ENCODE assay signal across 8 cellular contexts in the genomic region with DNA sequence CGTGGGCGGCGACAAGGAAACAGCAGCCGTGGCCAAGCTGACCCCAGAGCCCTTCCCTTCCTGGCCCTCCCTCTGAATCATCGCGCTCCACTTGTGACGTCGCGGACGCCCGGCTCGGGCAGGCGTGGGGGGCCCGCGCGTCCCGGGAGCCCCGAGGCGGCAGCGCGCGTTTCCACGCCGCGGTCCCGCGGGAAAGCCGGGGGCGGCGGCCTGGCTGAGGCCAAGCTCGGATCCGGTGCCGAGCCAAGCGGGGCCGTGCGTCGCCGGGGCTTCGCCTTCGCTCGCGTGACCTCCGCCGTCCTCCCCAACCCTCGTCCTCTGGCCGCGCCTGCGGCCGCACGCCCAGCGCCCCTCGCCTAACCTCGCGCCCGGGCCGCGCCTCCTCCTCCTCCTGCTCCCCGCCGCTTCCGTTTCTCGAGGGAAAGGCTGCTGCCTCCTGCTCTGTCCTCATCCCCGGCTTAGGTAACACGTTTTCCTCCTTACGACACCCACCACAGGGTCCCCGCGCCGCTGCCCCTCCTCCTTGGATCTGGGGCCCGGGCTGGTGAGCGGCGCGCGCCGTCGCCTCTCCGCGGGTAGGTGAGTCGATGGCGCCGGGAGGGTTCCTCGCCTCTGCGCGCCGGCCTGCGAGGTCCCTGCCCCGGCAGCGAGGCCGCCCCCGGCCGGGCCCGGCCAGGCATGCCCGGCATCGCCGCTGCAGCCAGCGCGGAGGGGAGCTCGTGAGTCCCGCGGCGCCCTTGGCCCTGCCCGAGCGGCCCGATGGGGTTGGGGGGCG. TPM values are rescaled to one million over a fixed set of nuclear protein-coding genes. Genes with fewer than 3 reads are reported as not detected.
DNase-seq lines count a peak whose midpoint lies in the region; ATAC-seq and TF ChIP-seq lines count a peak whose summit lies in the region.

A gene with protein sequence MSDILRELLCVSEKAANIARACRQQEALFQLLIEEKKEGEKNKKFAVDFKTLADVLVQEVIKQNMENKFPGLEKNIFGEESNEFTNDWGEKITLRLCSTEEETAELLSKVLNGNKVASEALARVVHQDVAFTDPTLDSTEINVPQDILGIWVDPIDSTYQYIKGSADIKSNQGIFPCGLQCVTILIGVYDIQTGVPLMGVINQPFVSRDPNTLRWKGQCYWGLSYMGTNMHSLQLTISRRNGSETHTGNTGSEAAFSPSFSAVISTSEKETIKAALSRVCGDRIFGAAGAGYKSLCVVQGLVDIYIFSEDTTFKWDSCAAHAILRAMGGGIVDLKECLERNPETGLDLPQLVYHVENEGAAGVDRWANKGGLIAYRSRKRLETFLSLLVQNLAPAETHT (plus strand): TSS at position 90 of the 775 bp plus-strand sequence. CDS start 16,514 bp downstream, outside the sequence.

- H4K20me1 ChIP-seq in SU-DHL-6 (ENCODE audit: low read depth, low read length), result no peaks in the 10 kb centered on the region

- DNase-seq in GF-D8 (lab: John Stamatoyannopoulos, UW) (peak; percentile 82), HT1080 (ENCODE audit: low read depth) (peak; percentile 41), heart right ventricle (peak; percentile 78 to 86), posterior cingulate gyrus (peak; percentile 31 to 94 (median 56)), NAMALWA (ENCODE audit: low spot score) (no peak)

- H3K9ac ChIP-seq in SU-DHL-6 (ENCODE audit: low read length), result peak within 1 kb of the TSS; percentile 27; the same call in 1 of the 2 replicates

- H3K4me3 ChIP-seq in SU-DHL-6 (ENCODE audit: insufficient read depth, low read length, poor library complexity, severe bottlenecking) (peak within 1 kb of the TSS; percentile 39), heart right ventricle (peak within 1 kb of the TSS; percentile 27 to 79 (median 74))

- peak within 1 kb of the TSS; percentile 59 for H3K4me2 ChIP-seq in SU-DHL-6 (ENCODE audit: low read depth, low read length, poor library complexity, severe bottlenecking)

- H3K79me2 ChIP-seq in SU-DHL-6 (ENCODE audit: insufficient read depth, low read length), result no peaks in the 10 kb centered on the region

- no peaks in the 10 kb centered on the region for H3K9me2 ChIP-seq in SU-DHL-6 (replicated peaks; ENCODE audit: insufficient read depth, low read length)

- WGBS in heart right ventricle, 2 donors, result 0 to 1% methylated on average over 102 to 103 of the region's 103 CpGs

- H3K4me1 ChIP-seq in heart right ventricle, result peaks cover 0 to 38% (median 25%) of the 10 kb centered on the region in 9 donors

- H3K27me3 ChIP-seq in SU-DHL-6 (ENCODE audit: low read length) (no peaks in the 10 kb centered on the region), heart right ventricle (no peaks in the 10 kb centered on the region)

- peak; percentile 65 for ATAC-seq in GM21515 (IDR thresholded peaks at IDR 0.05; ENCODE audit: unreplicated experiment)
- ATAC-seq in heart right ventricle, result peak; percentile 91 to 95 (median 93)

- no peaks in the 10 kb centered on the region for H3F3A ChIP-seq in SU-DHL-6 (ENCODE audit: insufficient read depth)

- peak within 1 kb of the TSS; percentile 79 for H2AFZ ChIP-seq in SU-DHL-6 (ENCODE audit: low read depth, low read length, severe bottlenecking)

- H3K36me3 ChIP-seq in SU-DHL-6 (ENCODE audit: low read length), result no peaks in the 10 kb centered on the region
- H3K36me3 ChIP-seq in heart right ventricle, result peaks cover 0 to 9% (median 0%) of the 10 kb centered on the region in 9 donors

- intact Hi-C loops in heart right ventricle (cut with DNase I) (no loop called here), posterior cingulate gyrus (cut with DNase I) (loop anchor here (10.0 kb wide), 1 partner anchor 61 kb away; a partner anchor contains a TSS)

- no peaks in the 10 kb centered on the region for H3K9me3 ChIP-seq in SU-DHL-6 (ENCODE audit: insufficient read depth, low read length)
- H3K9me3 ChIP-seq in heart right ventricle, result no peaks in the 10 kb centered on the region

- TF ChIP-seq CTCF in SU-DHL-6 (IDR thresholded peaks at IDR 0.05; ENCODE audit: insufficient read depth, low read length, poor library complexity, severe bottlenecking) (peak; percentile 21), heart right ventricle (IDR thresholded peaks at IDR 0.05) (no peak)

- H3K27ac ChIP-seq in SU-DHL-6 (ENCODE audit: low read depth, low read length), result no peak within 1 kb of the TSS
- H3K27ac ChIP-seq in angular gyrus (ENCODE audit: low read depth, low read length), result peak within 1 kb of the TSS; percentile 91
- peak within 1 kb of the TSS; percentile 68 to 97 (median 92) for H3K27ac ChIP-seq in heart right ventricle

RNA-seq across cellular contexts. Expression of the gene that starts here (rescaled TPM):
- 4.5 and 5.4 TPM in 2 replicates for total RNA-seq in HT1080 (2014; rRNA removed; shearing (Covaris generic))
- polyA plus RNA-seq in HT1080 (2015; cell fraction: cytosol; rRNA removed), result 13.5 and 15.0 TPM in 2 replicates
- 15.3 and 17.4 TPM in 2 replicates for polyA plus RNA-seq in HT1080 (2015; cell fraction: nucleus; rRNA removed)
- total RNA-seq in heart right ventricle, result 10 to 100 TPM; 10.4 to 21.5 (median 16.0) TPM
- polyA plus RNA-seq in heart right ventricle, result 10 to 100 TPM; 24.7 to 29.5 TPM
